In genomic region chr17:16915752-16916556, GRCh38 we compare ENCODE assay signal across 8 cellular contexts. TPM values are rescaled to one million over a fixed set of nuclear protein-coding genes. Genes with fewer than 3 reads are reported as not detected.
A peak's percentile ranks its signal among the peaks of the same experiment; 100 is the strongest.
DNase-seq lines count a peak whose midpoint lies in the region; ATAC-seq and TF ChIP-seq lines count a peak whose summit lies in the region.

No MANE protein-coding gene starts in this region.

- no peaks in the 10 kb centered on the region for H3K4me1 Mint-ChIP-seq in Calu3 (ENCODE audit: low read depth, unreplicated experiment)

- H3K4me3 ChIP-seq in astrocyte of the cerebellum (ENCODE audit: low read depth, low read length): no peak overlapping the region
- no peak overlapping the region for H3K4me3 ChIP-seq in stomach

- no TSS peak for BruUV-seq in Calu3 (replicated peaks; lab: Mats Ljungman, UMichigan)

- TF ChIP-seq POLR2A in stomach (IDR thresholded peaks at IDR 0.05): no peak

- 42 to 86% (median 53%) methylated on average over 5 to 11 of the region's 11 CpGs for WGBS in stomach, 5 donors

- DNase-seq in Calu3 (peak; percentile 78), NCI-H524 (lab: John Stamatoyannopoulos, UW) (peak; percentile 9 to 68), astrocyte of the cerebellum (ENCODE audit: low read depth) (no peak), islet precursor cell (peak; percentile 93), stomach (peak; percentile 67), T1000 (lab: John Stamatoyannopoulos, UW) (no peak)
- no peak for DNase-seq in effector CD8-positive, alpha-beta T cell (lab: John Stamatoyannopoulos, UW)

- H3K4me3 Mint-ChIP-seq in Calu3 (ENCODE audit: low read depth, unreplicated experiment): no peak overlapping the region

- H3K9me3 Mint-ChIP-seq in Calu3 (ENCODE audit: low read depth, unreplicated experiment): no peaks in the 10 kb centered on the region

- no peak for TF ChIP-seq EP300 in stomach (IDR thresholded peaks at IDR 0.05)

- peaks cover 0 to 7% (median 0%) of the 10 kb centered on the region in 3 donors for H3K27me3 ChIP-seq in stomach

- H3K27ac ChIP-seq in stomach: no peak overlapping the region

- no peaks in the 10 kb centered on the region for H3K9me3 ChIP-seq in stomach

- intact Hi-C loops in Calu3 (cut with micrococcal nuclease; ENCODE audit: unreplicated experiment) (no loop called here), stomach (cut with DNase I; ENCODE audit: low total_unique reads) (no loop called here)

- H3K27me3 Mint-ChIP-seq in Calu3 (ENCODE audit: unreplicated experiment): no peaks in the 10 kb centered on the region

- in situ Hi-C loops in astrocyte of the cerebellum (cut with HindIII; ENCODE audit: low sequenced_read_pairs): no loop called here

- no peaks in the 10 kb centered on the region for H3K4me1 ChIP-seq in stomach

- ATAC-seq in GM21526 (IDR thresholded peaks at IDR 0.05; ENCODE audit: low FRiP score, unreplicated experiment): peak; percentile 52

- no peak overlapping the region for H3K27ac Mint-ChIP-seq in Calu3 (ENCODE audit: unreplicated experiment)

- H3K36me3 ChIP-seq in stomach: no peaks in the 10 kb centered on the region

- H3K36me3 Mint-ChIP-seq in Calu3 (ENCODE audit: insufficient read depth, unreplicated experiment): no peaks in the 10 kb centered on the region

- CTCF ChIA-PET in Calu3 (lab: Charles Lee): interaction anchor here (1.7 kb wide), 1 partner anchor 76 kb away, joined by 5 read pairs; no protein-coding TSS in a partner anchor

- TF ChIP-seq CTCF in Calu3 (IDR thresholded peaks at IDR 0.05; ENCODE audit: unreplicated experiment) (peak; percentile 38), astrocyte of the cerebellum (IDR thresholded peaks at IDR 0.05; ENCODE audit: low read depth, low read length, missing control alignments) (peak; percentile 47), stomach (IDR thresholded peaks at IDR 0.05) (peak in 2 of 7 experiments; percentile 7 to 24)

RNA-seq across cellular contexts. Expression of gene TNFRSF13B, which starts 56.0 kb away (rescaled TPM):
- total RNA-seq in Calu3 (2022) (not detected in 2 replicates), stomach (under 1 TPM in 1 of 5 donors, not detected in 4; 0.37 TPM)
- polyA plus RNA-seq in stomach: 1 to 10 TPM in 2 of 3 donors, under 1 TPM in 1; 0.25 to 1.8 (median 1.8) TPM

Comparison
In these comparisons a context has a peak if more than half of its experiments do, and no peak if none do; other contexts are left out.
1. DNase-seq: peak in Calu3 (single experiment), NCI-H524 (2 of 2), islet precursor cell (single experiment) and stomach (single experiment); none in astrocyte of the cerebellum (single experiment), effector CD8-positive, alpha-beta T cell (single experiment) and T1000 (single experiment).